Comparison of ENCODE assay signal across 12 cellular contexts in genomic region chr3:140467104-140467577, GRCh38.
A peak's percentile ranks its signal among the peaks of the same experiment; 100 is the strongest.
DNase-seq lines count a peak whose midpoint lies in the region; ATAC-seq, FAIRE-seq and TF ChIP-seq lines count a peak whose summit lies in the region.
"Had no signal": no experiment of that assay in that cellular context is flagged by ENCODE, and none has a peak within 500 bp of the region (broad histone marks: within the 10 kb centered on the region; RNA-seq: fewer than 3 reads in every experiment).

No MANE protein-coding gene starts in this region.

- no peak for ATAC-seq in K562
- peak; percentile 69 for ATAC-seq in lung (ENCODE audit: insufficient read depth, low FRiP score)
- no peak for ATAC-seq in HG02885 (IDR thresholded peaks at IDR 0.05; ENCODE audit: poor library complexity, unreplicated experiment)
- no peak for ATAC-seq in HG02588 (IDR thresholded peaks at IDR 0.05; ENCODE audit: unreplicated experiment)
- ATAC-seq: CD8-positive, alpha-beta T cell had no signal

- TF ChIP-seq CTCF in A673 (conservative IDR thresholded peaks at IDR 0.05; ENCODE audit: low read depth, low read length), result no peak
- no peak for TF ChIP-seq CTCF in K562 (IDR thresholded peaks at IDR 0.05 in 2 of 3, conservative IDR thresholded peaks at IDR 0.05 in 1 of 3; ENCODE audit: insufficient read depth in 2 of 3, low read depth in 1 of 3, low read length in 3 of 3)
- TF ChIP-seq CTCF in lung (IDR thresholded peaks at IDR 0.05; ENCODE audit: control extremely low read depth, extremely low read depth), result no peak

- no peak for FAIRE-seq in K562 (lab: Jason Lieb, UNC)
- FAIRE-seq: GM12892 had no signal

- POLR2A ChIA-PET in A673 (lab: Charles Lee; ENCODE audit: low non-redundant PET), result no interaction called here
- POLR2A ChIA-PET in K562 (lab: Yijun Ruan, JAX), result no interaction called here

- no peak for TF ChIP-seq EP300 in K562 (IDR thresholded peaks at IDR 0.05; ENCODE audit: low read length)

- H3K4me3 ChIP-seq in A673 (ENCODE audit: low read depth, low read length, poor library complexity, severe bottlenecking) (no peak overlapping the region), GM23248 (no peak overlapping the region), K562 (no peak overlapping the region), lung (no peak overlapping the region)

- in situ Hi-C loops in GM23248 (cut with MboI) (no loop called here), K562 (cut with MboI) (no loop called here)

- intact Hi-C loops in A673 (cut with micrococcal nuclease; ENCODE audit: unreplicated experiment) (no loop called here), K562 (cut with micrococcal nuclease) (no loop called here)

- H3F3A ChIP-seq in GM23248 (ENCODE audit: insufficient read depth), result no peaks in the 10 kb centered on the region

- no peak for TF ChIP-seq POLR2A in K562 (conservative IDR thresholded peaks at IDR 0.05)

- BruUV-seq in A673 (replicated peaks; lab: Mats Ljungman, UMichigan), result no TSS peak
- no TSS peak for BruUV-seq in K562 (replicated peaks; lab: Mats Ljungman, UMichigan)

- peak; percentile 26 for DNase-seq in A673 (ENCODE audit: low spot score)
- DNase-seq in GM23248, result peak; percentile 43
- peak in 1 of 4 experiments; percentile 17 for DNase-seq in K562 (ENCODE audit: extremely low read depth in 1 of 4, low spot score in 3 of 4)
- peak; percentile 55 for DNase-seq in lung (ENCODE audit: low spot score)
- no peak for DNase-seq in hippocampal formation (lab: John Stamatoyannopoulos, UW)
- DNase-seq in globus pallidus (ENCODE audit: low spot score), result no peak
- DNase-seq: CD8-positive, alpha-beta T cell; left cardiac atrium had no signal

- H2AFZ ChIP-seq in GM23248 (no peak overlapping the region), K562 (ENCODE audit: low read depth, low read length) (no peak overlapping the region)

- CTCF ChIA-PET in A673 (lab: Charles Lee), result no interaction called here
- CTCF ChIA-PET in K562 (lab: Yijun Ruan, JAX; ENCODE audit: low intra/inter-chr PET ratio), result no interaction called here

- H4K20me1 ChIP-seq in GM23248 (ENCODE audit: insufficient read depth) (no peaks in the 10 kb centered on the region), K562 (replicated peaks; ENCODE audit: control insufficient read depth, insufficient read depth, low read length) (no peaks in the 10 kb centered on the region)

- H3K9me1 ChIP-seq in K562 (ENCODE audit: control insufficient read depth, insufficient read depth, low read length), result no peaks in the 10 kb centered on the region

- no peak overlapping the region for H3K4me2 ChIP-seq in GM23248 (ENCODE audit: unreplicated experiment)
- no peak overlapping the region for H3K4me2 ChIP-seq in K562 (ENCODE audit: insufficient read depth, low read length)

- H3K79me2 ChIP-seq in GM23248 (ENCODE audit: insufficient read depth), result no peaks in the 10 kb centered on the region
- H3K79me2 ChIP-seq in K562 (ENCODE audit: control insufficient read depth, insufficient read depth, low read length), result no peaks in the 10 kb centered on the region

- H3K27me3 ChIP-seq in A673 (replicated peaks; ENCODE audit: insufficient read depth, low read depth, low read length, poor library complexity) (no peaks in the 10 kb centered on the region), GM23248 (replicated peaks; ENCODE audit: insufficient read depth) (no peaks in the 10 kb centered on the region), K562 (ENCODE audit: control insufficient read depth in 2 of 2, insufficient read depth in 2 of 2, low read length in 2 of 2) (peaks cover 0 to 6% of the 10 kb centered on the region in 2 experiments; a peak in 1 of 5 replicates), lung (ENCODE audit: control insufficient read depth, insufficient read depth) (no peaks in the 10 kb centered on the region)

- H3K4me1 ChIP-seq in A673 (ENCODE audit: insufficient read depth, low read length, poor library complexity, severe bottlenecking) (no peaks in the 10 kb centered on the region), GM23248 (ENCODE audit: insufficient read depth) (no peaks in the 10 kb centered on the region), K562 (replicated peaks in 1 of 2; ENCODE audit: control insufficient read depth in 2 of 2, insufficient read depth in 2 of 2, low read length in 2 of 2) (no peaks in the 10 kb centered on the region), lung (ENCODE audit: control insufficient read depth in 2 of 2, insufficient read depth in 2 of 2, low read length in 2 of 2) (no peaks in the 10 kb centered on the region)

- H3K9ac ChIP-seq in GM23248 (no peak overlapping the region), K562 (ENCODE audit: insufficient read depth in 1 of 2, low read depth in 2 of 2, low read length in 2 of 2) (no peak overlapping the region)

- 0 to 1% methylated on average over 4 of the region's 4 CpGs for WGBS in GM23248 (ENCODE audit: low coverage in 1 of 2, low lambda C conversion rate in 2 of 2, missing lambda C conversion rate in 2 of 2), 2 experiments
- 1% methylated on average over 4 of the region's 4 CpGs for WGBS in K562 (ENCODE audit: insufficient coverage, low coverage, missing lambda C conversion rate)
- 50 to 69% methylated on average over 4 of the region's 4 CpGs for WGBS in lung, 2 donors

- no peaks in the 10 kb centered on the region for H3K9me2 ChIP-seq in GM23248 (ENCODE audit: insufficient read depth)

- H3K36me3 ChIP-seq in A673 (ENCODE audit: insufficient read depth, low read length, poor library complexity, severe bottlenecking), result no peaks in the 10 kb centered on the region
- H3K36me3 ChIP-seq in GM23248 (ENCODE audit: low read depth), result no peaks in the 10 kb centered on the region
- no peaks in the 10 kb centered on the region for H3K36me3 ChIP-seq in K562 (ENCODE audit: control insufficient read depth, insufficient read depth, low read length)
- no peaks in the 10 kb centered on the region for H3K36me3 ChIP-seq in lung (ENCODE audit: control insufficient read depth in 2 of 2, insufficient read depth in 2 of 2, low read length in 2 of 2)

- no peak overlapping the region for H3K27ac ChIP-seq in A673 (ENCODE audit: low read depth, low read length, poor library complexity, severe bottlenecking)
- no peak overlapping the region for H3K27ac ChIP-seq in GM23248
- no peak overlapping the region for H3K27ac ChIP-seq in K562 (ENCODE audit: extremely low read depth, low read depth, low read length)
- H3K27ac ChIP-seq in lung (ENCODE audit: low read depth in 1 of 2, low read length in 1 of 2), result peak overlapping the region in 1 of 2 donors; percentile 77
- H3K27ac ChIP-seq: VCaP had no signal

- H3K9me3 ChIP-seq in A673 (ENCODE audit: low read depth, low read length, poor library complexity, severe bottlenecking) (no peaks in the 10 kb centered on the region), GM23248 (ENCODE audit: low read depth) (no peaks in the 10 kb centered on the region), K562 (replicated peaks; ENCODE audit: control insufficient read depth, insufficient read depth, low read depth, low read length) (no peaks in the 10 kb centered on the region), lung (ENCODE audit: control insufficient read depth in 2 of 2, insufficient read depth in 1 of 2, low read length in 1 of 2) (no peaks in the 10 kb centered on the region)

- TF ChIP-seq RAD21 in K562 (CRISPR knock-in tag; conservative IDR thresholded peaks at IDR 0.05 in 1 of 2, IDR thresholded peaks at IDR 0.05 in 1 of 2), result no peak

TF ChIP-seq in K562, 482 proteins besides CTCF, POLR2A, EP300 and RAD21 (continues in another document):
- TF ChIP-seq PCBP2 (IDR thresholded peaks at IDR 0.05; ENCODE audit: low read depth, low read length, poor library complexity, severe bottlenecking), result no peak
- TF ChIP-seq TEAD1 (CRISPR knock-in tag; IDR thresholded peaks at IDR 0.05), result 0 out of 4 replicates have a peak, but pooled peaks of 1 of the 2 experiments have one; percentile 50
- peak; percentile 68 for TF ChIP-seq ATF3 (IDR thresholded peaks at IDR 0.05)
- no peak for TF ChIP-seq ATF3 (CRISPR knock-in tag; conservative IDR thresholded peaks at IDR 0.05)
- peak; percentile 66; the same call in 1 of the 2 replicates for TF ChIP-seq JUND (IDR thresholded peaks at IDR 0.05; ENCODE audit: borderline replicate concordance, low read depth, low read length)
- TF ChIP-seq JUND (tag; IDR thresholded peaks at IDR 0.05; ENCODE audit: borderline replicate concordance, low read depth, low read length), result peak; percentile 49; the same call in 2 of the 3 replicates
- no peak for TF ChIP-seq ZNF551 (CRISPR knock-in tag; IDR thresholded peaks at IDR 0.05)
- no peak for TF ChIP-seq CBX3 (IDR thresholded peaks at IDR 0.05; ENCODE audit: borderline replicate concordance in 1 of 2, low read length in 2 of 2)
- TF ChIP-seq FOXJ2 (tag; IDR thresholded peaks at IDR 0.05), result peak; percentile 71
- TF ChIP-seq ZNF589 (CRISPR knock-in tag; IDR thresholded peaks at IDR 0.05; ENCODE audit: low read depth), result peak; percentile 79
- TF ChIP-seq U2AF1 (optimal IDR thresholded peaks at IDR 0.05; ENCODE audit: low read depth, low read length), result no peak
- peak in 1 of 2 experiments; percentile 53; a peak in 1 of 4 replicates for TF ChIP-seq ZNF639 (CRISPR knock-in tag; conservative IDR thresholded peaks at IDR 0.05 in 1 of 2, IDR thresholded peaks at IDR 0.05 in 1 of 2)

Comparison
In these comparisons a context has a peak if more than half of its experiments do, and no peak if none do; other contexts are left out.
1. DNase-seq: peak in A673 (single experiment), GM23248 (single experiment) and lung (single experiment); none in hippocampal formation (0 of 2) and globus pallidus (single experiment).